8 cellular contexts compared by ENCODE assay signal in the genomic region with DNA sequence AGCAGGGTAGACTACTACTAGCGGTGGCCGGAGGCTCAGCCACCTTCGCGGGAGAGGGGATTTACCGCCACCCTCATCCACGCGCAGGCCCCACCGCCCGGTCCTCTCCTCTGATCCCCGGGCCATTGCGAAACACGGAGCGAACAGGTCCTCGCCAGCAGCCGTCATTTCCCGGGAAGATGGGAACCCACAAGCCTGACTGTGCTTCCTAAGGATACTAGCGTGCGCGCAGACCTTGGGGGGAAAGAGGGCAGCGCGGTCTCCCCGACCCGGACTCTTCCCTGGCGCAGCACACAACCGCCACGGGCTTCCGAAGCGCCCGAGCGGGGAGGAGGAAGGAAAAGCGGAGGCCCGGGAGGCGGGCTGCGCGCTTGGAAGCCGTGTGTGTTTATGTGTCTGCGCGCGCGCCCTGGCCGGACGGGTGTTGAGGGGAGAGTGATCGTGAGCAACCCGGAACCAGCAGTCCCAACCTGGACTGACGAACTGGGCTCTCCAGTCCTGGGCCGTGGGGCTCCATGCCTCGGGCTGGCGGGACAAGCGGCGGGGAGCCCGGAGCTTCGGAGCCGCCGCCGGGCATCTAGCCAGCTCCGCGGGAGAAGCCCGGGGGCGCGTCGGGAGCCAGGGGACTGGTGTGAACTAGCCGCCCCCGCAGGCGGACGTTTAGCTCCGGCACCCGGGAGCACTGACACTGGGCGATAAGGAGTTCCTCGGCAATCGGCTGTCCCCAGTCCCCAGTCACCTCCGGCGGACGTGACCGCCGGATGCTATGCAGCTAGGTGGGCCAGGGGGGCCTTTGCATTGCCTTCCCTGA.
DNase-seq lines count a peak whose midpoint lies in the region; ATAC-seq and TF ChIP-seq lines count a peak whose summit lies in the region.

No MANE protein-coding gene starts in this region.

- H3K4me1 ChIP-seq in body of pancreas, result peaks cover 34% of the 10 kb centered on the region
- peaks cover 15 to 83% (median 59%) of the 10 kb centered on the region in 6 donors for H3K4me1 ChIP-seq in spleen

- no peak overlapping the region for H3K4me3 ChIP-seq in body of pancreas
- H3K4me3 ChIP-seq in spleen, result peak overlapping the region; percentile 33 to 74 (median 44)

- H3K27ac ChIP-seq in body of pancreas (peak overlapping the region; percentile 59 to 96 (median 74)), spleen (peak overlapping the region; percentile 84 to 99 (median 98))

- peak; percentile 69 for DNase-seq in ELR (ENCODE audit: low read depth)
- peak; percentile 7 for DNase-seq in NCI-H2029 treated with DMSO at 0.1 percent for 48 hours (lab: John Stamatoyannopoulos, UW)
- peak; percentile 58 to 68 (median 66) for DNase-seq in body of pancreas
- peak; percentile 70 for DNase-seq in iris pigment epithelial cell (ENCODE audit: low read depth)
- peak; percentile 89 for DNase-seq in spleen
- DNase-seq in medulla oblongata (ENCODE audit: extremely low spot score), result no peak
- no peak for DNase-seq in NCI-H1417 (lab: John Stamatoyannopoulos, UW)
- DNase-seq in inferior parietal cortex (ENCODE audit: extremely low spot score), result no peak

- TF ChIP-seq POLR2A in body of pancreas (IDR thresholded peaks at IDR 0.05) (peak; percentile 30 to 70 (median 62)), spleen (IDR thresholded peaks at IDR 0.05) (no peak)

- H3K9me3 ChIP-seq in body of pancreas (no peaks in the 10 kb centered on the region), spleen (peaks cover 0 to 8% (median 0%) of the 10 kb centered on the region in 8 donors)

- TF ChIP-seq CTCF in body of pancreas (IDR thresholded peaks at IDR 0.05), result no peak
- TF ChIP-seq CTCF in spleen (IDR thresholded peaks at IDR 0.05 in 8 of 11, conservative IDR thresholded peaks at IDR 0.05 in 3 of 11), result no peak

- H3K36me3 ChIP-seq in body of pancreas (replicated peaks in 1 of 2; ENCODE audit: insufficient read depth in 1 of 2, low read depth in 2 of 2) (no peaks in the 10 kb centered on the region), spleen (no peaks in the 10 kb centered on the region)

- intact Hi-C loops in body of pancreas (cut with DNase I), result no loop called here
- intact Hi-C loops in spleen (cut with DNase I; ENCODE audit: low total_unique reads), result no loop called here

- WGBS in body of pancreas, 2 donors, result 2% methylated on average over 30 of the region's 75 CpGs; no CpG with 5 or more reads in 1 of the 2 donors
- WGBS in spleen, 5 donors, result 0 to 10% (median 5%) methylated on average over 32 to 75 of the region's 75 CpGs; no CpG with 5 or more reads in 1 of the 5 donors

- ATAC-seq in body of pancreas, result peak; percentile 19

- no peaks in the 10 kb centered on the region for H3K27me3 ChIP-seq in body of pancreas
- H3K27me3 ChIP-seq in spleen (replicated peaks in 1 of 7), result peaks cover 0 to 90% (median 21%) of the 10 kb centered on the region in 7 donors

Comparison
In these comparisons a context has a peak if more than half of its experiments do, and no peak if none do; other contexts are left out.
1. DNase-seq: peak in ELR (single experiment), NCI-H2029 treated with DMSO at 0.1 percent for 48 hours (single experiment), body of pancreas (4 of 4), iris pigment epithelial cell (single experiment) and spleen (single experiment); none in medulla oblongata (single experiment), NCI-H1417 (0 of 3) and inferior parietal cortex (single experiment).
2. H3K4me3 ChIP-seq: peak in spleen (8 of 8); none in body of pancreas (0 of 2).
3. POLR2A ChIP-seq: peak in body of pancreas (3 of 3); none in spleen (0 of 3).